ENCODE assay signal across 1 cellular context in the genomic region with DNA sequence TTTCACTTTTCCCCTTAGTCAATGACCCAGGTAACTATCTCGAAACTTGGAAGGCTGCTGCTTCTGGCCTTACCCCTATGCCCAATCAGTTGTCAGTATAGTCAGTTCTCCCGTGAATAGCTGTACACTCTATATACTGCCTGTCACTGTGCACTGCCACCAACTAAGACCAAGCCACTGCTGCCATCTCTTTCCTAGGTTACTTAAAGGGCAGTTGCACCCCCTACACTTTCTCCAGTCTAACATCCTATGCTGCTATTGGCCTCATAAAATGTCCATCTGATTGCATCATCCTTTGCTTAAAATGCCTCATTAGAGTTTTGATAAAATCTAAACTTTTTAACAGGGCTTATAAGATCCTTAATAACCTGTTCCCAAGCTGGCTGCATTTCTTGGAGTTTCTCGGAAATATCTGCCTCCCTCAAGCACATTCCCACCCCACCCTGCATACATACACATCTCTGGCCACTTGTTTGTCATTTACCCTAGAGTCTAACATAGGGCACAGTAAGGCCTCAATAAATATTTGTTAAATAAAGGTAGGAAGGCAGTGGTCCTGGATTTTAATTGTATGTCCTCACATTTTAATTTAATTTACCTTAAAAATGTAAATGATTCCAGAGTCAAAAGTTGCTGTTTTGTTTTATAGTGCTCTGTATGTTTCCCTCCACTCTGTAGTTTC.
TF ChIP-seq lines count a peak whose summit lies in the region.

No MANE protein-coding gene starts in this region.

TF ChIP-seq in K562, 482 proteins besides CTCF, POLR2A, EP300 and RAD21 (continued from another document and continues in another):
- TF ChIP-seq, protein P1, sequence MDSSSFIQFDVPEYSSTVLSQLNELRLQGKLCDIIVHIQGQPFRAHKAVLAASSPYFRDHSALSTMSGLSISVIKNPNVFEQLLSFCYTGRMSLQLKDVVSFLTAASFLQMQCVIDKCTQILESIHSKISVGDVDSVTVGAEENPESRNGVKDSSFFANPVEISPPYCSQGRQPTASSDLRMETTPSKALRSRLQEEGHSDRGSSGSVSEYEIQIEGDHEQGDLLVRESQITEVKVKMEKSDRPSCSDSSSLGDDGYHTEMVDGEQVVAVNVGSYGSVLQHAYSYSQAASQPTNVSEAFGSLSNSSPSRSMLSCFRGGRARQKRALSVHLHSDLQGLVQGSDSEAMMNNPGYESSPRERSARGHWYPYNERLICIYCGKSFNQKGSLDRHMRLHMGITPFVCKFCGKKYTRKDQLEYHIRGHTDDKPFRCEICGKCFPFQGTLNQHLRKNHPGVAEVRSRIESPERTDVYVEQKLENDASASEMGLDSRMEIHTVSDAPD (CRISPR knock-in tag; IDR thresholded peaks at IDR 0.05) = no peak
- TF ChIP-seq ATF7 (IDR thresholded peaks at IDR 0.05) (peak; percentile 90), RBM39 (optimal IDR thresholded peaks at IDR 0.05; ENCODE audit: low read depth, low read length) (no peak), BACH1 (tag; IDR thresholded peaks at IDR 0.05) (no peak; the same call in 1 of the 2 replicates), NCOA2 (IDR thresholded peaks at IDR 0.05; ENCODE audit: partially characterized antibody in 2 of 2) (no peak), PTBP1 (IDR thresholded peaks at IDR 0.05; ENCODE audit: low read depth, low read length) (no peak), ZNF766 (CRISPR knock-in tag; conservative IDR thresholded peaks at IDR 0.05) (peak; percentile 20), CBFA2T2 (conservative IDR thresholded peaks at IDR 0.05) (no peak), SIX5 (IDR thresholded peaks at IDR 0.05; ENCODE audit: borderline replicate concordance in 1 of 2, insufficient read depth in 1 of 2, low read depth in 1 of 2, low read length in 2 of 2) (no peak), HMGN3 (IDR thresholded peaks at IDR 0.05; ENCODE audit: borderline replicate concordance, extremely low read depth, insufficient read length, low read depth, low read length) (no peak), CBX3 (IDR thresholded peaks at IDR 0.05; ENCODE audit: borderline replicate concordance in 1 of 2, low read length in 2 of 2) (no peak), IFI16 (CRISPR knock-in tag; IDR thresholded peaks at IDR 0.05) (no peak), ZNF23 (CRISPR knock-in tag; IDR thresholded peaks at IDR 0.05) (no peak), TAF1 (IDR thresholded peaks at IDR 0.05; ENCODE audit: control insufficient read depth, extremely low read depth, insufficient read depth, low read length, severe bottlenecking) (no peak), BMI1 (IDR thresholded peaks at IDR 0.05; ENCODE audit: low read length) (no peak), CBX5 (IDR thresholded peaks at IDR 0.05; ENCODE audit: borderline replicate concordance, low read depth) (no peak), HIVEP1 (CRISPR knock-in tag; IDR thresholded peaks at IDR 0.05) (no peak), ARID2 (IDR thresholded peaks at IDR 0.05) (no peak), CTBP1 (IDR thresholded peaks at IDR 0.05; ENCODE audit: borderline replicate concordance) (no peak), LARP7 (IDR thresholded peaks at IDR 0.05) (no peak), COPS2 (conservative IDR thresholded peaks at IDR 0.05) (no peak), RBM14 (IDR thresholded peaks at IDR 0.05; ENCODE audit: borderline replicate concordance, insufficient read depth, low read depth, low read length) (no peak), ZKSCAN8 (CRISPR knock-in tag; IDR thresholded peaks at IDR 0.05) (no peak), SMAD1 (IDR thresholded peaks at IDR 0.05; ENCODE audit: low read depth, low read length, partially characterized antibody) (no peak), PRMT5 (CRISPR knock-in tag; IDR thresholded peaks at IDR 0.05) (no peak), ZNF77 (CRISPR knock-in tag; IDR thresholded peaks at IDR 0.05) (no peak), MCM7 (IDR thresholded peaks at IDR 0.05) (0 out of 4 replicates have a peak, but pooled peaks of 1 of the 2 experiments have one; percentile 27), OTX1 (CRISPR knock-in tag; IDR thresholded peaks at IDR 0.05) (no peak), NFIC (IDR thresholded peaks at IDR 0.05) (no peak), ZC3H11A (IDR thresholded peaks at IDR 0.05; ENCODE audit: low read depth, low read length) (no peak), SNIP1 (IDR thresholded peaks at IDR 0.05; ENCODE audit: low read depth) (no peak), FOSL1 (tag; conservative IDR thresholded peaks at IDR 0.05) (no peak), PCBP1 (IDR thresholded peaks at IDR 0.05; ENCODE audit: low read depth, low read length, poor library complexity, severe bottlenecking) (no peak), TCF7L2 (IDR thresholded peaks at IDR 0.05; ENCODE audit: low read depth, low read length) (no peak), TAL1 (IDR thresholded peaks at IDR 0.05) (no peak)
- TF ChIP-seq, protein P2, sequence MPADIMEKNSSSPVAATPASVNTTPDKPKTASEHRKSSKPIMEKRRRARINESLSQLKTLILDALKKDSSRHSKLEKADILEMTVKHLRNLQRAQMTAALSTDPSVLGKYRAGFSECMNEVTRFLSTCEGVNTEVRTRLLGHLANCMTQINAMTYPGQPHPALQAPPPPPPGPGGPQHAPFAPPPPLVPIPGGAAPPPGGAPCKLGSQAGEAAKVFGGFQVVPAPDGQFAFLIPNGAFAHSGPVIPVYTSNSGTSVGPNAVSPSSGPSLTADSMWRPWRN (IDR thresholded peaks at IDR 0.05; ENCODE audit: low read depth) = no peak
- TF ChIP-seq, protein P3, sequence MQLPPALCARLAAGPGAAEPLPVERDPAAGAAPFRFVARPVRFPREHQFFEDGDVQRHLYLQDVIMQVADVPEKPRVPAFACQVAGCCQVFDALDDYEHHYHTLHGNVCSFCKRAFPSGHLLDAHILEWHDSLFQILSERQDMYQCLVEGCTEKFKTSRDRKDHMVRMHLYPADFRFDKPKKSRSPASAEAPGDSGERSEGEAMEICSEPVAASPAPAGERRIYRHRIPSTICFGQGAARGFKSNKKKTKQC (CRISPR knock-in tag; IDR thresholded peaks at IDR 0.05) = no peak
- TF ChIP-seq, protein P4, sequence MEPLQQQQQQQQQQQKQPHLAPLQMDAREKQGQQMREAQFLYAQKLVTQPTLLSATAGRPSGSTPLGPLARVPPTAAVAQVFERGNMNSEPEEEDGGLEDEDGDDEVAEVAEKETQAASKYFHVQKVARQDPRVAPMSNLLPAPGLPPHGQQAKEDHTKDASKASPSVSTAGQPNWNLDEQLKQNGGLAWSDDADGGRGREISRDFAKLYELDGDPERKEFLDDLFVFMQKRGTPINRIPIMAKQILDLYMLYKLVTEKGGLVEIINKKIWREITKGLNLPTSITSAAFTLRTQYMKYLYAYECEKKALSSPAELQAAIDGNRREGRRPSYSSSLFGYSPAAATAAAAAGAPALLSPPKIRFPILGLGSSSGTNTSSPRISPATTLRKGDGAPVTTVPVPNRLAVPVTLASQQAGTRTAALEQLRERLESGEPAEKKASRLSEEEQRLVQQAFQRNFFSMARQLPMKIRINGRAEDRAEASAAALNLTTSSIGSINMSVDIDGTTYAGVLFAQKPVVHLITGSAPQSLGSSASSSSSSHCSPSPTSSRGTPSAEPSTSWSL (CRISPR knock-in tag; IDR thresholded peaks at IDR 0.05; ENCODE audit: borderline replicate concordance) = no peak
- TF ChIP-seq, protein P5, sequence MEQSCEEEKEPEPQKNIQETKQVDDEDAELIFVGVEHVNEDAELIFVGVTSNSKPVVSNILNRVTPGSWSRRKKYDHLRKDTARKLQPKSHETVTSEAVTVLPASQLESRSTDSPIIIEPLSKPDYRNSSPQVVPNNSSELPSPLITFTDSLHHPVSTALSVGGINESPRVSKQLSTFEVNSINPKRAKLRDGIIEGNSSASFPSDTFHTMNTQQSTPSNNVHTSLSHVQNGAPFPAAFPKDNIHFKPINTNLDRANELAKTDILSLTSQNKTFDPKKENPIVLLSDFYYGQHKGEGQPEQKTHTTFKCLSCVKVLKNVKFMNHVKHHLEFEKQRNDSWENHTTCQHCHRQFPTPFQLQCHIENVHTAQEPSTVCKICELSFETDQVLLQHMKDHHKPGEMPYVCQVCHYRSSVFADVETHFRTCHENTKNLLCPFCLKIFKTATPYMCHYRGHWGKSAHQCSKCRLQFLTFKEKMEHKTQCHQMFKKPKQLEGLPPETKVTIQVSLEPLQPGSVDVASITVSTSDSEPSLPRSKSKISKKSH (CRISPR knock-in tag; IDR thresholded peaks at IDR 0.05) = no peak
- TF ChIP-seq, protein P6, sequence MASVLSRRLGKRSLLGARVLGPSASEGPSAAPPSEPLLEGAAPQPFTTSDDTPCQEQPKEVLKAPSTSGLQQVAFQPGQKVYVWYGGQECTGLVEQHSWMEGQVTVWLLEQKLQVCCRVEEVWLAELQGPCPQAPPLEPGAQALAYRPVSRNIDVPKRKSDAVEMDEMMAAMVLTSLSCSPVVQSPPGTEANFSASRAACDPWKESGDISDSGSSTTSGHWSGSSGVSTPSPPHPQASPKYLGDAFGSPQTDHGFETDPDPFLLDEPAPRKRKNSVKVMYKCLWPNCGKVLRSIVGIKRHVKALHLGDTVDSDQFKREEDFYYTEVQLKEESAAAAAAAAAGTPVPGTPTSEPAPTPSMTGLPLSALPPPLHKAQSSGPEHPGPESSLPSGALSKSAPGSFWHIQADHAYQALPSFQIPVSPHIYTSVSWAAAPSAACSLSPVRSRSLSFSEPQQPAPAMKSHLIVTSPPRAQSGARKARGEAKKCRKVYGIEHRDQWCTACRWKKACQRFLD (CRISPR knock-in tag; IDR thresholded peaks at IDR 0.05) = peak; percentile 77; the same call in 1 of the 2 replicates
- TF ChIP-seq, protein P7, sequence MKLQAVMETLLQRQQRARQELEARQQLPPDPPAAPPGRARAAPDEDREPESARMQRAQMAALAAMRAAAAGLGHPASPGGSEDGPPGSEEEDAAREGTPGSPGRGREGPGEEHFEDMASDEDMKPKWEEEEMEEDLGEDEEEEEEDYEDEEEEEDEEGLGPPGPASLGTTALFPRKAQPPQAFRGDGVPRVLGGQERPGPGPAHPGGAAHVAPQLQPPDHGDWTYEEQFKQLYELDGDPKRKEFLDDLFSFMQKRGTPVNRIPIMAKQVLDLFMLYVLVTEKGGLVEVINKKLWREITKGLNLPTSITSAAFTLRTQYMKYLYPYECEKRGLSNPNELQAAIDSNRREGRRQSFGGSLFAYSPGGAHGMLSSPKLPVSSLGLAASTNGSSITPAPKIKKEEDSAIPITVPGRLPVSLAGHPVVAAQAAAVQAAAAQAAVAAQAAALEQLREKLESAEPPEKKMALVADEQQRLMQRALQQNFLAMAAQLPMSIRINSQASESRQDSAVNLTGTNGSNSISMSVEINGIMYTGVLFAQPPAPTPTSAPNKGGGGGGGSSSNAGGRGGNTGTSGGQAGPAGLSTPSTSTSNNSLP (IDR thresholded peaks at IDR 0.05; ENCODE audit: borderline replicate concordance, low read depth, low read length) = 0 out of 2 replicates have a peak, but pooled peaks have one; percentile 36
- TF ChIP-seq, protein P8, sequence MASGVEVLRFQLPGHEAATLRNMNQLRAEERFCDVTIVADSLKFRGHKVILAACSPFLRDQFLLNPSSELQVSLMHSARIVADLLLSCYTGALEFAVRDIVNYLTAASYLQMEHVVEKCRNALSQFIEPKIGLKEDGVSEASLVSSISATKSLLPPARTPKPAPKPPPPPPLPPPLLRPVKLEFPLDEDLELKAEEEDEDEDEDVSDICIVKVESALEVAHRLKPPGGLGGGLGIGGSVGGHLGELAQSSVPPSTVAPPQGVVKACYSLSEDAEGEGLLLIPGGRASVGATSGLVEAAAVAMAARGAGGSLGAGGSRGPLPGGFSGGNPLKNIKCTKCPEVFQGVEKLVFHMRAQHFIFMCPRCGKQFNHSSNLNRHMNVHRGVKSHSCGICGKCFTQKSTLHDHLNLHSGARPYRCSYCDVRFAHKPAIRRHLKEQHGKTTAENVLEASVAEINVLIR (CRISPR knock-in tag; IDR thresholded peaks at IDR 0.05) = no peak
- TF ChIP-seq, protein P9, sequence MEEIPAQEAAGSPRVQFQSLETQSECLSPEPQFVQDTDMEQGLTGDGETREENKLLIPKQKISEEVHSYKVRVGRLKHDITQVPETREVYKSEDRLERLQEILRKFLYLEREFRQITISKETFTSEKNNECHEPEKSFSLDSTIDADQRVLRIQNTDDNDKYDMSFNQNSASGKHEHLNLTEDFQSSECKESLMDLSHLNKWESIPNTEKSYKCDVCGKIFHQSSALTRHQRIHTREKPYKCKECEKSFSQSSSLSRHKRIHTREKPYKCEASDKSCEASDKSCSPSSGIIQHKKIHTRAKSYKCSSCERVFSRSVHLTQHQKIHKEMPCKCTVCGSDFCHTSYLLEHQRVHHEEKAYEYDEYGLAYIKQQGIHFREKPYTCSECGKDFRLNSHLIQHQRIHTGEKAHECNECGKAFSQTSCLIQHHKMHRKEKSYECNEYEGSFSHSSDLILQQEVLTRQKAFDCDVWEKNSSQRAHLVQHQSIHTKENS (CRISPR knock-in tag; IDR thresholded peaks at IDR 0.05) = no peak
- TF ChIP-seq, protein P10, sequence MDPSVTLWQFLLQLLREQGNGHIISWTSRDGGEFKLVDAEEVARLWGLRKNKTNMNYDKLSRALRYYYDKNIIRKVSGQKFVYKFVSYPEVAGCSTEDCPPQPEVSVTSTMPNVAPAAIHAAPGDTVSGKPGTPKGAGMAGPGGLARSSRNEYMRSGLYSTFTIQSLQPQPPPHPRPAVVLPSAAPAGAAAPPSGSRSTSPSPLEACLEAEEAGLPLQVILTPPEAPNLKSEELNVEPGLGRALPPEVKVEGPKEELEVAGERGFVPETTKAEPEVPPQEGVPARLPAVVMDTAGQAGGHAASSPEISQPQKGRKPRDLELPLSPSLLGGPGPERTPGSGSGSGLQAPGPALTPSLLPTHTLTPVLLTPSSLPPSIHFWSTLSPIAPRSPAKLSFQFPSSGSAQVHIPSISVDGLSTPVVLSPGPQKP (CRISPR knock-in tag; IDR thresholded peaks at IDR 0.05) = no peak
- TF ChIP-seq, protein P11, sequence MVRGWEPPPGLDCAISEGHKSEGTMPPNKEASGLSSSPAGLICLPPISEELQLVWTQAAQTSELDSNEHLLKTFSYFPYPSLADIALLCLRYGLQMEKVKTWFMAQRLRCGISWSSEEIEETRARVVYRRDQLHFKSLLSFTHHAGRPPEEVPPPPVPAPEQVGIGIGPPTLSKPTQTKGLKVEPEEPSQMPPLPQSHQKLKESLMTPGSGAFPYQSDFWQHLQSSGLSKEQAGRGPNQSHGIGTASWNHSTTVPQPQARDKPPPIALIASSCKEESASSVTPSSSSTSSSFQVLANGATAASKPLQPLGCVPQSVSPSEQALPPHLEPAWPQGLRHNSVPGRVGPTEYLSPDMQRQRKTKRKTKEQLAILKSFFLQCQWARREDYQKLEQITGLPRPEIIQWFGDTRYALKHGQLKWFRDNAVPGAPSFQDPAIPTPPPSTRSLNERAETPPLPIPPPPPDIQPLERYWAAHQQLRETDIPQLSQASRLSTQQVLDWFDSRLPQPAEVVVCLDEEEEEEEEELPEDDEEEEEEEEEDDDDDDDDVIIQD (CRISPR knock-in tag; IDR thresholded peaks at IDR 0.05) = no peak
- TF ChIP-seq, protein P12, sequence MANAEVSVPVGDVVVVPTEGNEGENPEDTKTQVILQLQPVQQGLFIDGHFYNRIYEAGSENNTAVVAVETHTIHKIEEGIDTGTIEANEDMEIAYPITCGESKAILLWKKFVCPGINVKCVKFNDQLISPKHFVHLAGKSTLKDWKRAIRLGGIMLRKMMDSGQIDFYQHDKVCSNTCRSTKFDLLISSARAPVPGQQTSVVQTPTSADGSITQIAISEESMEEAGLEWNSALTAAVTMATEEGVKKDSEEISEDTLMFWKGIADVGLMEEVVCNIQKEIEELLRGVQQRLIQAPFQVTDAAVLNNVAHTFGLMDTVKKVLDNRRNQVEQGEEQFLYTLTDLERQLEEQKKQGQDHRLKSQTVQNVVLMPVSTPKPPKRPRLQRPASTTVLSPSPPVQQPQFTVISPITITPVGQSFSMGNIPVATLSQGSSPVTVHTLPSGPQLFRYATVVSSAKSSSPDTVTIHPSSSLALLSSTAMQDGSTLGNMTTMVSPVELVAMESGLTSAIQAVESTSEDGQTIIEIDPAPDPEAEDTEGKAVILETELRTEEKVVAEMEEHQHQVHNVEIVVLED (CRISPR knock-in tag; IDR thresholded peaks at IDR 0.05) = no peak
